In genomic region chr6:27650620-27651370, GRCh38 we compare ENCODE assay signal across 2 cellular contexts.
TF ChIP-seq lines count a peak whose summit lies in the region.

No MANE protein-coding gene starts in this region.

TF ChIP-seq in GM23338, 12 proteins besides CTCF, POLR2A, EP300 and RAD21 (continued from another document):
- TF ChIP-seq CREB1 (CRISPR knock-in tag; IDR thresholded peaks at IDR 0.05; ENCODE audit: low read depth) (peak; percentile 47; the same call in 1 of the 2 replicates), REST (IDR thresholded peaks at IDR 0.05; ENCODE audit: unreplicated experiment) (no peak), POLR2AphosphoS5 (IDR thresholded peaks at IDR 0.05; ENCODE audit: low read depth) (no peak), EZH2phosphoT487 (IDR thresholded peaks at IDR 0.05; ENCODE audit: unreplicated experiment) (no peak)
- TF ChIP-seq, protein P1, sequence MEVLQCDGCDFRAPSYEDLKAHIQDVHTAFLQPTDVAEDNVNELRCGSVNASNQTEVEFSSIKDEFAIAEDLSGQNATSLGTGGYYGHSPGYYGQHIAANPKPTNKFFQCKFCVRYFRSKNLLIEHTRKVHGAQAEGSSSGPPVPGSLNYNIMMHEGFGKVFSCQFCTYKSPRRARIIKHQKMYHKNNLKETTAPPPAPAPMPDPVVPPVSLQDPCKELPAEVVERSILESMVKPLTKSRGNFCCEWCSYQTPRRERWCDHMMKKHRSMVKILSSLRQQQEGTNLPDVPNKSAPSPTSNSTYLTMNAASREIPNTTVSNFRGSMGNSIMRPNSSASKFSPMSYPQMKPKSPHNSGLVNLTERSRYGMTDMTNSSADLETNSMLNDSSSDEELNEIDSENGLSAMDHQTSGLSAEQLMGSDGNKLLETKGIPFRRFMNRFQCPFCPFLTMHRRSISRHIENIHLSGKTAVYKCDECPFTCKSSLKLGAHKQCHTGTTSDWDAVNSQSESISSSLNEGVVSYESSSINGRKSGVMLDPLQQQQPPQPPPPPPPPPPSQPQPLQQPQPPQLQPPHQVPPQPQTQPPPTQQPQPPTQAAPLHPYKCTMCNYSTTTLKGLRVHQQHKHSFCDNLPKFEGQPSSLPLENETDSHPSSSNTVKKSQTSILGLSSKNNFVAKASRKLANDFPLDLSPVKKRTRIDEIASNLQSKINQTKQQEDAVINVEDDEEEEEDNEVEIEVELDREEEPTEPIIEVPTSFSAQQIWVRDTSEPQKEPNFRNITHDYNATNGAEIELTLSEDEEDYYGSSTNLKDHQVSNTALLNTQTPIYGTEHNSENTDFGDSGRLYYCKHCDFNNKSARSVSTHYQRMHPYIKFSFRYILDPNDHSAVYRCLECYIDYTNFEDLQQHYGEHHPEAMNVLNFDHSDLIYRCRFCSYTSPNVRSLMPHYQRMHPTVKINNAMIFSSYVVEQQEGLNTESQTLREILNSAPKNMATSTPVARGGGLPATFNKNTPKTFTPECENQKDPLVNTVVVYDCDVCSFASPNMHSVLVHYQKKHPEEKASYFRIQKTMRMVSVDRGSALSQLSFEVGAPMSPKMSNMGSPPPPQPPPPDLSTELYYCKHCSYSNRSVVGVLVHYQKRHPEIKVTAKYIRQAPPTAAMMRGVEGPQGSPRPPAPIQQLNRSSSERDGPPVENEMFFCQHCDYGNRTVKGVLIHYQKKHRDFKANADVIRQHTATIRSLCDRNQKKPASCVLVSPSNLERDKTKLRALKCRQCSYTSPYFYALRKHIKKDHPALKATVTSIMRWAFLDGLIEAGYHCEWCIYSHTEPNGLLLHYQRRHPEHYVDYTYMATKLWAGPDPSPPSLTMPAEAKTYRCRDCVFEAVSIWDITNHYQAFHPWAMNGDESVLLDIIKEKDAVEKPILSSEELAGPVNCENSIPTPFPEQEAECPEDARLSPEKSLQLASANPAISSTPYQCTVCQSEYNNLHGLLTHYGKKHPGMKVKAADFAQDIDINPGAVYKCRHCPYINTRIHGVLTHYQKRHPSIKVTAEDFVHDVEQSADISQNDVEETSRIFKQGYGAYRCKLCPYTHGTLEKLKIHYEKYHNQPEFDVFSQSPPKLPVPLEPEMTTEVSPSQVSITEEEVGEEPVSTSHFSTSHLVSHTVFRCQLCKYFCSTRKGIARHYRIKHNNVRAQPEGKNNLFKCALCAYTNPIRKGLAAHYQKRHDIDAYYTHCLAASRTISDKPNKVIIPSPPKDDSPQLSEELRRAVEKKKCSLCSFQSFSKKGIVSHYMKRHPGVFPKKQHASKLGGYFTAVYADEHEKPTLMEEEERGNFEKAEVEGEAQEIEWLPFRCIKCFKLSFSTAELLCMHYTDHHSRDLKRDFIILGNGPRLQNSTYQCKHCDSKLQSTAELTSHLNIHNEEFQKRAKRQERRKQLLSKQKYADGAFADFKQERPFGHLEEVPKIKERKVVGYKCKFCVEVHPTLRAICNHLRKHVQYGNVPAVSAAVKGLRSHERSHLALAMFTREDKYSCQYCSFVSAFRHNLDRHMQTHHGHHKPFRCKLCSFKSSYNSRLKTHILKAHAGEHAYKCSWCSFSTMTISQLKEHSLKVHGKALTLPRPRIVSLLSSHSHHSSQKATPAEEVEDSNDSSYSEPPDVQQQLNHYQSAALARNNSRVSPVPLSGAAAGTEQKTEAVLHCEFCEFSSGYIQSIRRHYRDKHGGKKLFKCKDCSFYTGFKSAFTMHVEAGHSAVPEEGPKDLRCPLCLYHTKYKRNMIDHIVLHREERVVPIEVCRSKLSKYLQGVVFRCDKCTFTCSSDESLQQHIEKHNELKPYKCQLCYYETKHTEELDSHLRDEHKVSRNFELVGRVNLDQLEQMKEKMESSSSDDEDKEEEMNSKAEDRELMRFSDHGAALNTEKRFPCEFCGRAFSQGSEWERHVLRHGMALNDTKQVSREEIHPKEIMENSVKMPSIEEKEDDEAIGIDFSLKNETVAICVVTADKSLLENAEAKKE (CRISPR knock-in tag; IDR thresholded peaks at IDR 0.05): no peak

TF ChIP-seq in GM12878, 131 proteins besides CTCF, POLR2A, EP300 and RAD21 (continued from another document):
- TF ChIP-seq, protein P2, sequence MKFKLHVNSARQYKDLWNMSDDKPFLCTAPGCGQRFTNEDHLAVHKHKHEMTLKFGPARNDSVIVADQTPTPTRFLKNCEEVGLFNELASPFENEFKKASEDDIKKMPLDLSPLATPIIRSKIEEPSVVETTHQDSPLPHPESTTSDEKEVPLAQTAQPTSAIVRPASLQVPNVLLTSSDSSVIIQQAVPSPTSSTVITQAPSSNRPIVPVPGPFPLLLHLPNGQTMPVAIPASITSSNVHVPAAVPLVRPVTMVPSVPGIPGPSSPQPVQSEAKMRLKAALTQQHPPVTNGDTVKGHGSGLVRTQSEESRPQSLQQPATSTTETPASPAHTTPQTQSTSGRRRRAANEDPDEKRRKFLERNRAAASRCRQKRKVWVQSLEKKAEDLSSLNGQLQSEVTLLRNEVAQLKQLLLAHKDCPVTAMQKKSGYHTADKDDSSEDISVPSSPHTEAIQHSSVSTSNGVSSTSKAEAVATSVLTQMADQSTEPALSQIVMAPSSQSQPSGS (IDR thresholded peaks at IDR 0.05; ENCODE audit: low read length): 0 out of 2 replicates have a peak, but pooled peaks have one; percentile 17
- TF ChIP-seq CBFB (IDR thresholded peaks at IDR 0.05; ENCODE audit: low read depth) (0 out of 2 replicates have a peak, but pooled peaks have one; percentile 38), HDAC6 (IDR thresholded peaks at IDR 0.05; ENCODE audit: unreplicated experiment) (no peak), SREBF2 (IDR thresholded peaks at IDR 0.05; ENCODE audit: low read length) (peak; percentile 84), RUNX3 (IDR thresholded peaks at IDR 0.05; ENCODE audit: low read length) (peak; percentile 79)
- TF ChIP-seq, protein P3, sequence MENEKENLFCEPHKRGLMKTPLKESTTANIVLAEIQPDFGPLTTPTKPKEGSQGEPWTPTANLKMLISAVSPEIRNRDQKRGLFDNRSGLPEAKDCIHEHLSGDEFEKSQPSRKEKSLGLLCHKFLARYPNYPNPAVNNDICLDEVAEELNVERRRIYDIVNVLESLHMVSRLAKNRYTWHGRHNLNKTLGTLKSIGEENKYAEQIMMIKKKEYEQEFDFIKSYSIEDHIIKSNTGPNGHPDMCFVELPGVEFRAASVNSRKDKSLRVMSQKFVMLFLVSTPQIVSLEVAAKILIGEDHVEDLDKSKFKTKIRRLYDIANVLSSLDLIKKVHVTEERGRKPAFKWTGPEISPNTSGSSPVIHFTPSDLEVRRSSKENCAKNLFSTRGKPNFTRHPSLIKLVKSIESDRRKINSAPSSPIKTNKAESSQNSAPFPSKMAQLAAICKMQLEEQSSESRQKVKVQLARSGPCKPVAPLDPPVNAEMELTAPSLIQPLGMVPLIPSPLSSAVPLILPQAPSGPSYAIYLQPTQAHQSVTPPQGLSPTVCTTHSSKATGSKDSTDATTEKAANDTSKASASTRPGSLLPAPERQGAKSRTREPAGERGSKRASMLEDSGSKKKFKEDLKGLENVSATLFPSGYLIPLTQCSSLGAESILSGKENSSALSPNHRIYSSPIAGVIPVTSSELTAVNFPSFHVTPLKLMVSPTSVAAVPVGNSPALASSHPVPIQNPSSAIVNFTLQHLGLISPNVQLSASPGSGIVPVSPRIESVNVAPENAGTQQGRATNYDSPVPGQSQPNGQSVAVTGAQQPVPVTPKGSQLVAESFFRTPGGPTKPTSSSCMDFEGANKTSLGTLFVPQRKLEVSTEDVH (IDR thresholded peaks at IDR 0.05; ENCODE audit: low read depth, partially characterized antibody): no peak
